In the genomic region with DNA sequence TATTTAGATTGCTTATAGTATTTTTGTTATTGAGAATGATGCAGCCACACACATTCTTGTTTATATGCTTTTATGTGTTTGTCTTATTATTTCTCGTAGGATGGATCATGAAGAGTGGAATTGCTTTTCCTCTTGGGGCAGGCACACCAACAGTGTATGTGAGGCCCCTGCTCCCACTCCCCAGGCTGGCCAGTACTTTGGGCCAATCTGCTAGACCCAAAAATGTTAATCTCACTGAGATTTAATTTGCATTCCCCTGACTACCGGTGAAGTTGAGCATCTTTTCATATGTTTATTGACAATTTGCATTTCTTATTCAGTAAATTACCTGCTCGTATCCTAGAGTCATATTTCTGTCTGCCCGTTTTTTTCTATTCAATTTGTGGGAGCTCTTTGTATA, we compare ENCODE assay signal across 29 cellular contexts. TPM values are rescaled to one million over a fixed set of nuclear protein-coding genes. Genes with fewer than 3 reads are reported as not detected.
"Had no signal": no experiment of that assay in that cellular context is flagged by ENCODE, and none has a peak within 500 bp of the region (broad histone marks: within the 10 kb centered on the region; RNA-seq: fewer than 3 reads in every experiment).

No MANE protein-coding gene starts in this region.

- H3K27ac Mint-ChIP-seq: naive thymus-derived CD8-positive, alpha-beta T cell; natural killer cell treated with Interleukin-12 subunit alpha and Interleukin-12 subunit beta and Interleukin-15 and Interleukin-18, amount 100 ng/mL, for 72 hours; nephron progenitor cell; stimulated activated effector memory CD8-positive, alpha-beta T cell treated with anti-CD3 and anti-CD28 coated beads, Interleukin-12 subunit alpha, Interleukin-12 subunit beta, amount 100 ng/mL, for 72 hours; stimulated activated naive B cell treated with anti-CD40 and anti-IgM and Interleukin-4, amounts not matched to agents 10 μg/mL and 1 μg/mL and 100 μg/mL, for 72 hours; stimulated activated naive CD8-positive, alpha-beta T cell treated with anti-CD3 and anti-CD28 coated beads, Interleukin-15, amount 100 ng/mL, for 72 hours; type B pancreatic cell had no signal

- H3K27me3 ChIP-seq: right lobe of liver, testis had no signal

- FAIRE-seq: pancreas, small intestine had no signal

- H3K4me3 ChIP-seq: pancreas, prostate gland, right lobe of liver, sigmoid colon, suprapubic skin, testis, tibial artery, transverse colon, upper lobe of right lung, uterus had no signal

- H3K27ac ChIP-seq: neutrophil, pancreas, prostate gland, right lobe of liver, sigmoid colon, suprapubic skin, testis, tibial artery, transverse colon, upper lobe of right lung, uterus had no signal

- H3K9me3 Mint-ChIP-seq: natural killer cell treated with Interleukin-12 subunit alpha and Interleukin-12 subunit beta and Interleukin-15 and Interleukin-18, amount 100 ng/mL, for 72 hours; stimulated activated effector memory CD8-positive, alpha-beta T cell treated with anti-CD3 and anti-CD28 coated beads, Interleukin-12 subunit alpha, Interleukin-12 subunit beta, amount 100 ng/mL, for 72 hours; stimulated activated naive B cell treated with anti-CD40 and anti-IgM and Interleukin-4, amounts not matched to agents 10 μg/mL and 1 μg/mL and 100 μg/mL, for 72 hours; stimulated activated naive CD8-positive, alpha-beta T cell treated with anti-CD3 and anti-CD28 coated beads, Interleukin-15, amount 100 ng/mL, for 72 hours had no signal

- H3K36me3 Mint-ChIP-seq: naive thymus-derived CD8-positive, alpha-beta T cell; natural killer cell treated with Interleukin-12 subunit alpha and Interleukin-12 subunit beta and Interleukin-15 and Interleukin-18, amount 100 ng/mL, for 72 hours; stimulated activated effector memory CD8-positive, alpha-beta T cell treated with anti-CD3 and anti-CD28 coated beads, Interleukin-12 subunit alpha, Interleukin-12 subunit beta, amount 100 ng/mL, for 72 hours; stimulated activated naive B cell treated with anti-CD40 and anti-IgM and Interleukin-4, amounts not matched to agents 10 μg/mL and 1 μg/mL and 100 μg/mL, for 72 hours had no signal

- H3K4me1 ChIP-seq: uterus had no signal

- H3K9me3 ChIP-seq: neutrophil, pancreas, prostate gland, right lobe of liver, sigmoid colon, suprapubic skin, testis, tibial artery, transverse colon, upper lobe of right lung, uterus had no signal

- H3K4me1 Mint-ChIP-seq: stimulated activated effector memory CD8-positive, alpha-beta T cell treated with anti-CD3 and anti-CD28 coated beads, Interleukin-12 subunit alpha, Interleukin-12 subunit beta, amount 100 ng/mL, for 72 hours had no signal

- ATAC-seq: naive thymus-derived CD8-positive, alpha-beta T cell; natural killer cell treated with Interleukin-12 subunit alpha and Interleukin-12 subunit beta and Interleukin-15 and Interleukin-18, amount 100 ng/mL, for 72 hours; pancreas; right cardiac atrium; right lobe of liver; stimulated activated effector memory CD8-positive, alpha-beta T cell treated with anti-CD3 and anti-CD28 coated beads, Interleukin-12 subunit alpha, Interleukin-12 subunit beta, amount 100 ng/mL, for 72 hours; stimulated activated naive B cell treated with anti-CD40 and anti-IgM and Interleukin-4, amounts not matched to agents 10 μg/mL and 1 μg/mL and 100 μg/mL, for 72 hours; stimulated activated naive CD8-positive, alpha-beta T cell treated with anti-CD3 and anti-CD28 coated beads, Interleukin-15, amount 100 ng/mL, for 72 hours; upper lobe of right lung had no signal

- H3K36me3 ChIP-seq: neutrophil, pancreas, prostate gland, right lobe of liver, sigmoid colon, suprapubic skin, tibial artery, transverse colon, upper lobe of right lung, uterus had no signal

- DNase-seq: naive thymus-derived CD8-positive, alpha-beta T cell; nephron progenitor cell; nucleus accumbens; pancreas; right cardiac atrium; right lobe of liver; sigmoid colon; small intestine; stimulated activated CD4-positive, alpha-beta T cell treated with anti-CD3 and anti-CD28 coated beads, Interleukin-15, amount 100 ng/mL, for 24 hours; stimulated activated CD4-positive, alpha-beta T cell treated with anti-CD3 and anti-CD28 coated beads, Interleukin-2, amount 100 ng/mL, for 24 hours; stimulated activated CD4-positive, alpha-beta T cell treated with anti-CD3 and anti-CD28 coated beads, Interleukin-2, amount 100 ng/mL, for 48 hours; stimulated activated CD4-positive, alpha-beta T cell treated with anti-CD3 and anti-CD28 coated beads, Interleukin-4, amount 100 ng/mL, for 24 hours; stimulated activated naive B cell treated with anti-CD40 and anti-IgM and Interleukin-4, amounts not matched to agents 10 μg/mL and 1 μg/mL and 100 μg/mL, for 72 hours; stimulated activated naive CD4-positive, alpha-beta T cell treated with Interleukin-2 at 50 U/mL for 16 hours; stimulated activated naive CD8-positive, alpha-beta T cell treated with anti-CD3 and anti-CD28 coated beads, Interleukin-15, amount 100 ng/mL, for 72 hours; substantia nigra; testis; transverse colon; upper lobe of right lung; uterus had no signal

- H3K4me3 Mint-ChIP-seq: naive thymus-derived CD8-positive, alpha-beta T cell; natural killer cell treated with Interleukin-12 subunit alpha and Interleukin-12 subunit beta and Interleukin-15 and Interleukin-18, amount 100 ng/mL, for 72 hours; nephron progenitor cell; neural crest cell; stimulated activated effector memory CD8-positive, alpha-beta T cell treated with anti-CD3 and anti-CD28 coated beads, Interleukin-12 subunit alpha, Interleukin-12 subunit beta, amount 100 ng/mL, for 72 hours; stimulated activated naive B cell treated with anti-CD40 and anti-IgM and Interleukin-4, amounts not matched to agents 10 μg/mL and 1 μg/mL and 100 μg/mL, for 72 hours; stimulated activated naive CD8-positive, alpha-beta T cell treated with anti-CD3 and anti-CD28 coated beads, Interleukin-15, amount 100 ng/mL, for 72 hours; type B pancreatic cell had no signal

RNA-seq across cellular contexts. Expression of a gene that starts 4.7 kb away (rescaled TPM):
- total RNA-seq: natural killer cell treated with Interleukin-12 subunit alpha and Interleukin-12 subunit beta and Interleukin-15 and Interleukin-18, amount 100 ng/mL, for 72 hours; renal cortical epithelial cell had no signal
- polyA plus RNA-seq: naive thymus-derived CD8-positive, alpha-beta T cell had no signal
